1 cellular context compared by ENCODE assay signal in the genomic region with DNA sequence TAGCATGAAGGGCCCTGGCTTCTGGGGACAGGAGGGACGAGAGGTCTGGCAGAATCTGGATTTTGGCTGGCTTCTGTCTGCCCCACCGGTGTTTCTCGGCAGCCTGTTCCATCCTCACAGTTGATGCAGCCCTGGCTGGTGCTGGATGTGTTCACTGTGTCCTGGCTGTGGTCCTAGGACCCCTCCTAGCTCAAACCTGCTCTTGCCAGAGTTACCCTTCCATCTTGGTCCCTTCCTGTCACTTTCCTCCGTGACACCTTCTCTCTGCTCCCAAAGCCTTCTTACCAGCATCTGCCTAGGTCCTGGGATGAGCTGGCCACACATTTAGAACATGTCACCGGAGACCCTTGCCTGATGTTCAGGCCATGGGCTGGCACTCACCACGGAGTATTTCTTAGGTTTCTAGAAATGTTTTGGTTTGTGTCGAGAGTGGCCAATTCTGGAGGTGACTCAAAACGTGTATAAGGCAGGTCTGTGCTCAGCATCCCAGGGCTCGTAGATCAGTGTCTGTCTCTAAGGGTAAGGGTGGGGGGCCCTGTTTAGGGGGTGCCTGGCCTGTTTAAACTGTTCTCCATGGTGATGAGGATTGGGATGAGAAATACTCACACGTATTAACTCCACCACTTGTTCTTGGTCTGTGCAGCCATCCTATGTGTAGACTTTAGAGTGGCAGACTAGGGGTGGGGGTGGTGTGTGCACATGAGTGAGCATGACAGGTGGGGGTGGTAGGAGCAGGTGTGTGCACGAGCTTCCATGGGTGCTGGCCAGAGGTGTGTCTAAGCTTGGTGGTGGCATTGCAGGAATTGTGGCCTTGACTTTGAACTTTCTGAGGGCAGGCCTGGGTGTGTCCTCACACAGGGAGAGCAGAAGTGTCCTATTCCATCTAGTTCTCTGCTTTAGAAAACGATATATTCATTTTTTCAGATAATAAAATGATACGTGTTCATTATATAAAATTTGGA.
TF ChIP-seq lines count a peak whose summit lies in the region.

No MANE protein-coding gene starts in this region.

TF ChIP-seq in SK-N-SH treated with all-trans-retinoic acid at 6 μM for 48 hours, 23 proteins besides CTCF, POLR2A, EP300 and RAD21 (continued from another document):
- TF ChIP-seq ZC3H10 (CRISPR knock-in tag; IDR thresholded peaks at IDR 0.05) (no peak), PATZ1 (CRISPR knock-in tag; IDR thresholded peaks at IDR 0.05; ENCODE audit: borderline replicate concordance) (no peak)
